ENCODE assay signal across 8 cellular contexts in the genomic region with DNA sequence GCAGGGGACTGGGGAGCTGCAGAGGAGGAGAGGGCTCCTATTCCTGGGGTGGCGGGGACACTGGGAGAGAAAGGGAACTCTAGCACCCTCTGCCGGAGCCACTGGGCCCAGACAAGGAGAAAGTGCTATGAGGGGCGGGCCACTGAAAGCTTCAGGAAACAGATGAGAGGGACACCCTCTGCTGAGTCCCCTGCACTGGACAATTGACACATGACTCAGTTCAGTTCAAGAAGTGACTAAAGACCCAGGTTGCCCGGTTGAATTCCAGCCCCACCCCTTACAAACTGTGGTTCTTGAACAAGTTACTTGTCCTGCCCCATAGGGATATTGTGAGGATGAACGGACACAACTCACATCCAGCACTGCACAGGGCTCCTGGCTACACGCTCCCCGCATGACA. TPM values are rescaled to one million over a fixed set of nuclear protein-coding genes. Genes with fewer than 3 reads are reported as not detected.
A peak's percentile ranks its signal among the peaks of the same experiment; 100 is the strongest.
DNase-seq lines count a peak whose midpoint lies in the region; TF ChIP-seq lines count a peak whose summit lies in the region.

No MANE protein-coding gene starts in this region.

- no peaks in the 10 kb centered on the region for H3K79me1 ChIP-seq in neuronal stem cell (ENCODE audit: low read depth, low read length)

- peaks cover 0 to 5% of the 10 kb centered on the region in 2 donors for H3K4me1 ChIP-seq in neuronal stem cell (ENCODE audit: control insufficient read depth in 2 of 2, insufficient read depth in 1 of 2, low read depth in 1 of 2, low read length in 2 of 2)

- WGBS in neuronal stem cell (ENCODE audit: extremely low coverage in 2 of 2, insufficient read length in 2 of 2, insufficient replicate concordance in 1 of 2), 2 donors = no CpG with 5 or more reads among the region's 7 CpGs

- H3K14ac ChIP-seq in neuronal stem cell (ENCODE audit: low read length) = no peak overlapping the region

- H3K27me3 ChIP-seq in neuronal stem cell (ENCODE audit: control insufficient read depth in 3 of 3, insufficient read depth in 3 of 3, low read depth in 1 of 3, low read length in 3 of 3) = peaks cover 0 to 12% (median 3%) of the 10 kb centered on the region in 3 experiments

- no peak overlapping the region for H2AFZ ChIP-seq in neuronal stem cell (ENCODE audit: low read length)

- H3K4me3 ChIP-seq in choroid plexus epithelial cell (ENCODE audit: low read depth, low read length) = no peak overlapping the region
- H3K4me3 ChIP-seq in neuronal stem cell (ENCODE audit: low read length in 2 of 2) = no peak overlapping the region

- no peak overlapping the region for H2AK5ac ChIP-seq in neuronal stem cell (ENCODE audit: low read depth, low read length)

- no peak overlapping the region for H3K4ac ChIP-seq in neuronal stem cell (ENCODE audit: low read length)

- H4K8ac ChIP-seq in neuronal stem cell (ENCODE audit: low read depth, low read length) = no peak overlapping the region

- DNase-seq in stimulated activated CD4-positive, alpha-beta T cell treated with anti-CD3 and anti-CD28 coated beads, Interleukin-15, amount 100 ng/mL, for 24 hours = peak; percentile 51
- no peak for DNase-seq in stimulated activated CD4-positive, alpha-beta T cell treated with anti-CD3 and anti-CD28 coated beads, Interleukin-12 subunit alpha, Interleukin-12 subunit beta, amount 100 ng/mL, for 4 hours
- DNase-seq in NCI-H69 (lab: John Stamatoyannopoulos, UW) = peak; percentile 0
- DNase-seq in choroid plexus epithelial cell (ENCODE audit: low read depth) = peak; percentile 33
- DNase-seq in neuronal stem cell (ENCODE audit: low spot score) = peak; percentile 43
- DNase-seq in NCI-H226 = no peak
- no peak for DNase-seq in nucleus accumbens (lab: John Stamatoyannopoulos, UW)
- no peak for DNase-seq in cerebellar nuclear complex (lab: John Stamatoyannopoulos, UW)

- no peaks in the 10 kb centered on the region for H3K36me3 ChIP-seq in neuronal stem cell (replicated peaks in 1 of 2; ENCODE audit: control insufficient read depth in 2 of 2, insufficient read depth in 2 of 2, low read length in 2 of 2)

- H3K9ac ChIP-seq in neuronal stem cell (ENCODE audit: low read depth, low read length, poor library complexity) = no peak overlapping the region

- no peak overlapping the region for H3K18ac ChIP-seq in neuronal stem cell (ENCODE audit: low read length)

- H2BK15ac ChIP-seq in neuronal stem cell (ENCODE audit: low read length) = no peak overlapping the region

- H3K4me2 ChIP-seq in neuronal stem cell (ENCODE audit: insufficient read depth, low read length, poor library complexity, severe bottlenecking) = no peak overlapping the region

- H2BK5ac ChIP-seq in neuronal stem cell (ENCODE audit: low read length) = no peak overlapping the region

- no peak overlapping the region for H4K91ac ChIP-seq in neuronal stem cell (ENCODE audit: low read depth, low read length, poor library complexity)

- H3K27ac ChIP-seq in neuronal stem cell (replicated peaks; ENCODE audit: low read length) = no peak overlapping the region

- no peak overlapping the region for H3K23ac ChIP-seq in neuronal stem cell (ENCODE audit: low read depth, low read length, poor library complexity)

- no peak overlapping the region for H2BK120ac ChIP-seq in neuronal stem cell (ENCODE audit: low read depth, low read length)

- no peak overlapping the region for H2BK12ac ChIP-seq in neuronal stem cell (ENCODE audit: low read length)

- TF ChIP-seq CTCF in choroid plexus epithelial cell (conservative IDR thresholded peaks at IDR 0.05; ENCODE audit: low read depth, low read length) = peak; percentile 72

- H3K9me3 ChIP-seq in neuronal stem cell (replicated peaks in 1 of 2; ENCODE audit: control insufficient read depth in 2 of 2, insufficient read depth in 1 of 2, low read depth in 1 of 2, low read length in 2 of 2) = no peaks in the 10 kb centered on the region

RNA-seq across cellular contexts. Expression of gene RUFY4, which starts 5.0 kb away (rescaled TPM):
- polyA plus RNA-seq in neuronal stem cell (2013, experiment 1 of 2) = not detected
- 0.08 TPM for polyA plus RNA-seq in neuronal stem cell (2013, experiment 2 of 2)

RNA-seq across cellular contexts. Expression of gene CXCR2, which starts 51.8 kb away (rescaled TPM):
- 0.03 TPM for polyA plus RNA-seq in neuronal stem cell (2013, experiment 1 of 2)
- polyA plus RNA-seq in neuronal stem cell (2013, experiment 2 of 2) = 0.04 TPM

Comparison
In these comparisons a context has a peak if more than half of its experiments do, and no peak if none do; other contexts are left out.
1. DNase-seq: peak in stimulated activated CD4-positive, alpha-beta T cell treated with anti-CD3 and anti-CD28 coated beads, Interleukin-15, amount 100 ng/mL, for 24 hours (single experiment), NCI-H69 (single experiment), choroid plexus epithelial cell (single experiment) and neuronal stem cell (single experiment); none in stimulated activated CD4-positive, alpha-beta T cell treated with anti-CD3 and anti-CD28 coated beads, Interleukin-12 subunit alpha, Interleukin-12 subunit beta, amount 100 ng/mL, for 4 hours (single experiment), NCI-H226 (single experiment), nucleus accumbens (0 of 56) and cerebellar nuclear complex (0 of 2).